ENCODE assay signal across 24 cellular contexts in the genomic region with DNA sequence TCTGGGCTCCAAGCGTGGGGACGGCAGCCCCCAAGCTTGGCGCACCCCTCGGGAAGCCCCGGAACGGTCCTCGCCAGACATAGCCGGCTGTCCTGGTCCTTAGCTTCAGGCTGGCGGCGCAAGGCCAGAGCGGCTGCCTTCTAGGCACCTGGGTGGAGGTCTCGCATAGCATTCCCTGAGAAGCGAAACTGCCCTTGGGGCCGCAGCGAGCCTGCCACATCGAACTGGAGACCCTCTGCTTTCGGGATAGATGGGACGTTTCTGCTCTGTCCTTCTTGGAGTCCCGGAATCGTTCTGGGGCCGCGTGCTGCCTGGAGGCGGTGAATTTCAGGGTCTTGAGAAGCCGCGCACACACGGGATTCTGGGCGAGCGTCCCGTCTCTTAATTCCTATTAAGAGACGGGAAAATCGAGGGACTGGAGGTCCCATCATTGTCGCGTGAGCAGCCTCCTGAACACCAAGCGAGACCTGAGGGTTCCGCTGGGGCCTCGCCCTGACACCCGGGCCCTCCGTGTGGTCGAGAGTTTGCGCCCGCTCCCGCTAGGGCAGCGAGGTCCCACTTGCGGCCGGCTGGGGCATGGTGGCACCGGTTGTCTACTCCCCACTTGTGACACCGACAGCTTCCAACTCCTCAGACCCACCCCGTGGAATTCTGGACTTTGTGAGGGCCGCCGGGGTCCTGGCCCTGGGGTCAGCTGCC. TPM values are rescaled to one million over a fixed set of nuclear protein-coding genes. Genes with fewer than 3 reads are reported as not detected.
DNase-seq lines count a peak whose midpoint lies in the region; ATAC-seq and TF ChIP-seq lines count a peak whose summit lies in the region.
"Had no signal": no experiment of that assay in that cellular context is flagged by ENCODE, and none has a peak within 500 bp of the region (broad histone marks: within the 10 kb centered on the region; RNA-seq: fewer than 3 reads in every experiment).

No MANE protein-coding gene starts in this region.

- no peak overlapping the region for H2BK15ac ChIP-seq in IMR-90 (ENCODE audit: low read depth, low read length)

- H3K27me3 ChIP-seq in IMR-90 (ENCODE audit: control insufficient read depth, insufficient read depth, low read length) (peaks cover 86% of the 10 kb centered on the region), trophoblast cell (ENCODE audit: insufficient read depth, low read length) (peaks cover 74% of the 10 kb centered on the region), suprapubic skin (peaks cover 83% of the 10 kb centered on the region)
- H3K27me3 ChIP-seq: SJSA1 had no signal

- H3K36me3 ChIP-seq in IMR-90 (ENCODE audit: control insufficient read depth, insufficient read depth, low read length) (no peaks in the 10 kb centered on the region), trophoblast cell (ENCODE audit: control insufficient read depth in 1 of 2, insufficient read depth in 2 of 2, low read length in 2 of 2) (no peaks in the 10 kb centered on the region), suprapubic skin (no peaks in the 10 kb centered on the region)
- H3K36me3 ChIP-seq: gastrocnemius medialis, left lung, neutrophil, SJSA1, tibial artery had no signal

- no peak for TF ChIP-seq CTCF in GM13976 (IDR thresholded peaks at IDR 0.05; ENCODE audit: borderline replicate concordance, control extremely low read depth, extremely low read depth, insufficient read depth, missing control alignments)
- no peak for TF ChIP-seq CTCF in IMR-90 (conservative IDR thresholded peaks at IDR 0.05; ENCODE audit: low read depth, low read length)
- TF ChIP-seq CTCF in suprapubic skin (IDR thresholded peaks at IDR 0.05): no peak

- no peak for ATAC-seq in IMR-90 (ENCODE audit: low read depth)
- ATAC-seq: gastrocnemius medialis; left lung; stimulated activated memory B cell treated with anti-CD40 and anti-IgM and Interleukin-4, amounts not matched to agents 10 μg/mL and 1 μg/mL and 100 μg/mL, for 72 hours had no signal

- H4K12ac ChIP-seq in trophoblast cell (ENCODE audit: low read depth, low read length): no peak overlapping the region

- in situ Hi-C loops in GM13976 (cut with MboI; ENCODE audit: low sequenced_read_pairs, unreplicated experiment) (loop anchor here (10.0 to 25.0 kb wide), 2 partner anchors 632 to 820 kb away; no protein-coding TSS in a partner anchor), IMR-90 (cut with MboI; ENCODE audit: low sequenced_read_pairs) (loop anchor here (5.0 to 25.0 kb wide), 2 partner anchors 635 to 820 kb away; no protein-coding TSS in a partner anchor)

- H3K9me1 ChIP-seq in IMR-90 (ENCODE audit: insufficient read depth, low read length): no peaks in the 10 kb centered on the region

- H2AK5ac ChIP-seq in IMR-90 (ENCODE audit: low read depth, low read length) (no peak overlapping the region), trophoblast cell (ENCODE audit: low read length) (no peak overlapping the region)

- no peak overlapping the region for H2BK5ac ChIP-seq in IMR-90 (ENCODE audit: low read depth, low read length, poor library complexity, severe bottlenecking)
- no peak overlapping the region for H2BK5ac ChIP-seq in trophoblast cell (ENCODE audit: low read depth, low read length, poor library complexity)

- H3K23ac ChIP-seq in IMR-90 (ENCODE audit: low read depth, low read length): no peak overlapping the region
- H3K23ac ChIP-seq in trophoblast cell (ENCODE audit: low read length): no peak overlapping the region

- H3K4me3 ChIP-seq in IMR-90 (ENCODE audit: insufficient read depth, low read depth, low read length) (no peak overlapping the region), trophoblast cell (ENCODE audit: low read depth, low read length) (no peak overlapping the region), suprapubic skin (no peak overlapping the region)
- H3K4me3 ChIP-seq: gastrocnemius medialis, left lung, PC-9, SJSA1, tibial artery had no signal

- no peak overlapping the region for H3K14ac ChIP-seq in IMR-90 (replicated peaks; ENCODE audit: low read depth, low read length)
- H3K14ac ChIP-seq in trophoblast cell (ENCODE audit: low read length): no peak overlapping the region

- no peaks in the 10 kb centered on the region; the same call in 1 of the 2 replicates for H3K9me3 ChIP-seq in IMR-90 (ENCODE audit: control insufficient read depth, insufficient read depth, low read length)
- peaks cover 4% of the 10 kb centered on the region for H3K9me3 ChIP-seq in trophoblast cell (ENCODE audit: insufficient read depth, low read depth, low read length)
- no peaks in the 10 kb centered on the region for H3K9me3 ChIP-seq in suprapubic skin
- H3K9me3 ChIP-seq: gastrocnemius medialis, left lung, neutrophil, SJSA1, tibial artery had no signal

- no TSS peak for BruUV-seq in IMR-90 (replicated peaks; lab: Mats Ljungman, UMichigan)

- intact Hi-C loops in IMR-90 (cut with micrococcal nuclease): loop anchor here (5.0 kb wide), 2 partner anchors 190 to 655 kb away; no protein-coding TSS in a partner anchor

- H3K79me1 ChIP-seq in IMR-90 (ENCODE audit: low read depth in 1 of 2, low read length in 2 of 2): no peaks in the 10 kb centered on the region
- H3K79me1 ChIP-seq in trophoblast cell (ENCODE audit: low read length): peaks cover 2% of the 10 kb centered on the region

- dilution Hi-C loops in IMR-90 (cut with HindIII; ENCODE audit: low sequenced_read_pairs, unreplicated experiment): no loop called here

- peak overlapping the region; percentile 60 for H2AFZ ChIP-seq in IMR-90 (replicated peaks; ENCODE audit: low read length, poor library complexity)
- H2AFZ ChIP-seq in trophoblast cell (ENCODE audit: insufficient read depth, low read length, poor library complexity): no peak overlapping the region
- H2AFZ ChIP-seq: PC-9 had no signal

- no peak overlapping the region for H2BK12ac ChIP-seq in trophoblast cell (ENCODE audit: low read length)

- no peak for TF ChIP-seq POLR2A in IMR-90 (IDR thresholded peaks at IDR 0.05; ENCODE audit: low read depth, low read length)
- TF ChIP-seq POLR2A in suprapubic skin (IDR thresholded peaks at IDR 0.05): no peak

- H3K79me2 ChIP-seq in trophoblast cell (ENCODE audit: control insufficient read depth, insufficient read depth, low read length, poor library complexity): no peaks in the 10 kb centered on the region

- POLR2A ChIA-PET in IMR-90 (lab: Charles Lee; ENCODE audit: unreplicated experiment): no interaction called here

- H2BK20ac ChIP-seq in IMR-90 (ENCODE audit: low read depth, low read length): no peak overlapping the region

- H4K8ac ChIP-seq in IMR-90 (ENCODE audit: low read depth in 2 of 2, low read length in 2 of 2) (no peak overlapping the region), trophoblast cell (ENCODE audit: low read depth, low read length) (no peak overlapping the region)

- H3K27ac ChIP-seq in IMR-90 (ENCODE audit: insufficient read depth, low read length) (no peak overlapping the region), trophoblast cell (ENCODE audit: low read depth, low read length) (no peak overlapping the region), suprapubic skin (no peak overlapping the region)
- H3K27ac ChIP-seq: gastrocnemius medialis, left lung, neutrophil, PC-9, SJSA1, tibial artery had no signal

- H4K5ac ChIP-seq in IMR-90 (ENCODE audit: low read depth, low read length): no peak overlapping the region

- H2BK120ac ChIP-seq in IMR-90 (ENCODE audit: low read depth, low read length): no peak overlapping the region
- no peak overlapping the region for H2BK120ac ChIP-seq in trophoblast cell (ENCODE audit: insufficient read depth, low read length, poor library complexity)

- H3K4me2 ChIP-seq in IMR-90 (ENCODE audit: low read depth, low read length) (no peak overlapping the region), trophoblast cell (ENCODE audit: low read length) (peak overlapping the region; percentile 27)
- H3K4me2 ChIP-seq: PC-9 had no signal

- no peaks in the 10 kb centered on the region for H4K20me1 ChIP-seq in IMR-90 (ENCODE audit: insufficient read depth, low read length)

- CTCF ChIA-PET in IMR-90 (lab: Yijun Ruan, JAX): no interaction called here

- H3K9ac ChIP-seq in IMR-90 (ENCODE audit: low read depth, low read length) (no peak overlapping the region), trophoblast cell (ENCODE audit: low read length) (no peak overlapping the region)

- H4K91ac ChIP-seq in IMR-90 (ENCODE audit: insufficient read depth, low read depth, low read length) (no peak overlapping the region), trophoblast cell (ENCODE audit: low read depth, low read length) (no peak overlapping the region)

- no peak for TF ChIP-seq RAD21 in IMR-90 (IDR thresholded peaks at IDR 0.05; ENCODE audit: low read length)

- no peak overlapping the region for H2AK9ac ChIP-seq in IMR-90 (replicated peaks; ENCODE audit: low read depth, low read length, poor library complexity)

- 4% methylated on average over 16 of the region's 50 CpGs; no CpG with 5 or more reads in 1 of the 2 experiments for WGBS in IMR-90 (ENCODE audit: extremely low coverage in 2 of 2, insufficient read length in 1 of 2), 2 experiments
- WGBS in trophoblast cell (ENCODE audit: extremely low coverage, insufficient coverage, insufficient read length): no CpG with 5 or more reads among the region's 50 CpGs
- WGBS in suprapubic skin: 38% methylated on average over 44 of the region's 50 CpGs

- DNase-seq in GM13976 (ENCODE audit: low spot score) (peak; percentile 40), IMR-90 (no peak), hepatic stellate cell (ENCODE audit: low spot score) (peak; percentile 5), trophoblast cell (no peak), suprapubic skin (ENCODE audit: low spot score in 2 of 2) (no peak), NCI-H187 treated with DMSO at 0.1 percent for 48 hours (lab: John Stamatoyannopoulos, UW) (no peak)
- DNase-seq in stimulated activated CD8-positive, alpha-beta memory T cell treated with anti-CD3 and anti-CD28 coated beads, Interleukin-4, amount 100 ng/mL, for 48 hours: no peak
- DNase-seq: activated CD4-positive, CD25-positive, alpha-beta regulatory T cell; DND-41; erythroblast; gastrocnemius medialis; left lung; NCI-H1694 treated with DMSO at 0.1 percent for 48 hours; NCI-H226; PC-9; stimulated activated CD4-positive, alpha-beta T cell treated with anti-CD3 and anti-CD28 coated beads, Interleukin-15, amount 100 ng/mL, for 24 hours; tibial artery had no signal

- no peak overlapping the region for H3K56ac ChIP-seq in IMR-90 (ENCODE audit: extremely low read depth, insufficient read depth, low read length)

- H3K4ac ChIP-seq in IMR-90 (ENCODE audit: low read depth, low read length) (no peak overlapping the region), trophoblast cell (ENCODE audit: low read depth, low read length) (no peak overlapping the region)

- no peaks in the 10 kb centered on the region for H3K4me1 ChIP-seq in IMR-90 (ENCODE audit: control insufficient read depth, insufficient read depth, low read length)
- H3K4me1 ChIP-seq in trophoblast cell (ENCODE audit: control insufficient read depth in 1 of 2, insufficient read depth in 2 of 2, low read length in 2 of 2): peaks cover 8 to 12% of the 10 kb centered on the region in 2 experiments
- peaks cover 24% of the 10 kb centered on the region for H3K4me1 ChIP-seq in suprapubic skin

- H3K18ac ChIP-seq in IMR-90 (ENCODE audit: low read depth, low read length) (no peak overlapping the region), trophoblast cell (ENCODE audit: low read length) (no peak overlapping the region)

- no peak for TF ChIP-seq EP300 in suprapubic skin (IDR thresholded peaks at IDR 0.05)

RNA-seq across cellular contexts. Expression of a gene that starts 9.7 kb away (rescaled TPM):
- not detected in 2 replicates for total RNA-seq in IMR-90 (2012; rRNA removed)
- not detected in 2 replicates for polyA plus RNA-seq in IMR-90 (2012; rRNA removed)
- polyA plus RNA-seq in IMR-90 (2012; cell fraction: cytosol; rRNA removed): not detected in 2 replicates
- polyA plus RNA-seq in IMR-90 (2012; cell fraction: nucleus; rRNA removed; ENCODE audit: low replicate concordance): not detected in 2 replicates
- 6.0 and 6.5 TPM in 2 replicates for polyA plus RNA-seq in trophoblast cell (2013)
- total RNA-seq in suprapubic skin: 10 to 100 TPM in 2 of 4 donors, 1 to 10 TPM in 2; 7.3 to 16.7 (median 11.8) TPM
- total RNA-seq: activated CD8-positive, alpha-beta memory T cell treated with anti-CD3 and anti-CD28 coated beads for 36 hours; activated T-helper 2 cell treated with anti-CD3 and anti-CD28 coated beads, Interferon-gamma antibody, Interleukin-2, Interleukin-4, amounts not matched to agents 10 μg/mL and 5 μg/mL and 100 μg/mL, durations not matched to agents 14 hours and 24 hours and 36 hours; dermis microvascular lymphatic vessel endothelial cell; left lung; mononuclear cell; PC-9 had no signal

Comparison
In these comparisons a context has a peak if more than half of its experiments do, and no peak if none do; other contexts are left out.
1. DNase-seq: peak in GM13976 (single experiment) and hepatic stellate cell (single experiment); none in IMR-90 (single experiment), trophoblast cell (0 of 2), stimulated activated CD8-positive, alpha-beta memory T cell treated with anti-CD3 and anti-CD28 coated beads, Interleukin-4, amount 100 ng/mL, for 48 hours (single experiment), suprapubic skin (0 of 2) and NCI-H187 treated with DMSO at 0.1 percent for 48 hours (single experiment).